8 cellular contexts compared by ENCODE assay signal in genomic region chr3:37055077-37055476, GRCh38.
DNase-seq lines count a peak whose midpoint lies in the region; ATAC-seq and TF ChIP-seq lines count a peak whose summit lies in the region.
"Not testable (repeated sequence)": the region's sequence is repeated elsewhere in the genome, so short reads cannot be mapped to it uniquely, and the experiment has no call there.

No MANE protein-coding gene starts in this region.

- H3K9me3 ChIP-seq in GM23248 (ENCODE audit: low read depth); T-helper 17 cell (ENCODE audit: control insufficient read depth, low read length, poor library complexity, severe bottlenecking); colonic mucosa; heart right ventricle; uterus: not testable (repeated sequence)

- not testable (repeated sequence) for ATAC-seq in T-helper 17 cell; stimulated activated naive B cell treated with anti-CD40 and anti-IgM and Interleukin-4, amounts not matched to agents 10 μg/mL and 1 μg/mL and 100 μg/mL, for 72 hours (replicated peaks)
- peak in 1 of 8 donors; percentile 25 for ATAC-seq in heart right ventricle

- peak overlapping the region; percentile 30 for H3K4me2 ChIP-seq in GM23248 (ENCODE audit: unreplicated experiment)

- TF ChIP-seq CTCF in colonic mucosa (IDR thresholded peaks at IDR 0.05); heart right ventricle (IDR thresholded peaks at IDR 0.05); osteocyte (IDR thresholded peaks at IDR 0.05); uterus (IDR thresholded peaks at IDR 0.05): not testable (repeated sequence)

- not testable (repeated sequence) for H3K4me1 Mint-ChIP-seq in T-helper 17 cell
- peaks cover 19% of the 10 kb centered on the region for H3K4me1 Mint-ChIP-seq in activated naive CD8-positive, alpha-beta T cell (ENCODE audit: low read depth)
- H3K4me1 Mint-ChIP-seq in osteocyte (ENCODE audit: unreplicated experiment), result peaks cover 20% of the 10 kb centered on the region
- H3K4me1 Mint-ChIP-seq in stimulated activated naive B cell treated with anti-CD40 and anti-IgM and Interleukin-4, amounts not matched to agents 10 μg/mL and 1 μg/mL and 100 μg/mL, for 72 hours, result peaks cover 16 to 28% of the 10 kb centered on the region in 2 donors

- peaks cover 70% of the 10 kb centered on the region for H3K36me3 ChIP-seq in GM23248 (ENCODE audit: low read depth)
- not testable (repeated sequence) for H3K36me3 ChIP-seq in colonic mucosa, uterus
- peaks cover 0 to 100% (median 16%) of the 10 kb centered on the region in 9 donors for H3K36me3 ChIP-seq in heart right ventricle

- not testable (repeated sequence) for H2AFZ ChIP-seq in GM23248

- WGBS in GM23248 (ENCODE audit: low coverage in 1 of 2, low lambda C conversion rate in 2 of 2, missing lambda C conversion rate in 2 of 2), 2 experiments, result 75 to 78% methylated on average over 8 of the region's 8 CpGs
- 85 to 91% methylated on average over 8 of the region's 8 CpGs for WGBS in heart right ventricle, 2 donors

- in situ Hi-C loops in GM23248 (cut with MboI), result not testable (repeated sequence)

- H3K36me3 Mint-ChIP-seq in T-helper 17 cell (ENCODE audit: low read depth), result not testable (repeated sequence)
- peaks cover 19% of the 10 kb centered on the region for H3K36me3 Mint-ChIP-seq in activated naive CD8-positive, alpha-beta T cell
- peaks cover 38% of the 10 kb centered on the region for H3K36me3 Mint-ChIP-seq in osteocyte (ENCODE audit: unreplicated experiment)
- peaks cover 41 to 49% of the 10 kb centered on the region in 2 donors for H3K36me3 Mint-ChIP-seq in stimulated activated naive B cell treated with anti-CD40 and anti-IgM and Interleukin-4, amounts not matched to agents 10 μg/mL and 1 μg/mL and 100 μg/mL, for 72 hours

- not testable (repeated sequence) for H3K9me3 Mint-ChIP-seq in activated naive CD8-positive, alpha-beta T cell (ENCODE audit: low read depth); osteocyte (ENCODE audit: unreplicated experiment); stimulated activated naive B cell treated with anti-CD40 and anti-IgM and Interleukin-4, amounts not matched to agents 10 μg/mL and 1 μg/mL and 100 μg/mL, for 72 hours

- H3K4me3 Mint-ChIP-seq in T-helper 17 cell; activated naive CD8-positive, alpha-beta T cell; osteocyte (ENCODE audit: unreplicated experiment); stimulated activated naive B cell treated with anti-CD40 and anti-IgM and Interleukin-4, amounts not matched to agents 10 μg/mL and 1 μg/mL and 100 μg/mL, for 72 hours: not testable (repeated sequence)

- intact Hi-C loops in colonic mucosa (cut with DNase I); uterus (cut with DNase I; ENCODE audit: low total_unique reads): not testable (repeated sequence)
- intact Hi-C loops in heart right ventricle (cut with DNase I), result loop anchor here in 1 of 10 donors (2.0 to 10.0 kb wide), 2 partner anchors 62 to 160 kb away; partner anchors contain the start of genes EPM2AIP1 and MLH1

- H3K4me1 ChIP-seq in GM23248 (ENCODE audit: insufficient read depth) (peaks cover 39% of the 10 kb centered on the region), heart right ventricle (peaks cover 21 to 63% (median 46%) of the 10 kb centered on the region in 9 donors)
- not testable (repeated sequence) for H3K4me1 ChIP-seq in colonic mucosa, uterus

- not testable (repeated sequence) for H3K79me2 ChIP-seq in GM23248 (ENCODE audit: insufficient read depth)

- H3K27me3 Mint-ChIP-seq in T-helper 17 cell; activated naive CD8-positive, alpha-beta T cell; osteocyte (ENCODE audit: unreplicated experiment); stimulated activated naive B cell treated with anti-CD40 and anti-IgM and Interleukin-4, amounts not matched to agents 10 μg/mL and 1 μg/mL and 100 μg/mL, for 72 hours: not testable (repeated sequence)

- H3K27me3 ChIP-seq in GM23248 (replicated peaks; ENCODE audit: insufficient read depth); colonic mucosa; heart right ventricle; uterus: not testable (repeated sequence)

- TF ChIP-seq POLR2A in uterus (IDR thresholded peaks at IDR 0.05), result not testable (repeated sequence)

- H3F3A ChIP-seq in GM23248 (ENCODE audit: insufficient read depth), result peaks cover 62% of the 10 kb centered on the region

- peak overlapping the region; percentile 74 for H3K27ac Mint-ChIP-seq in T-helper 17 cell
- H3K27ac Mint-ChIP-seq in activated naive CD8-positive, alpha-beta T cell, result peak overlapping the region; percentile 97
- peak overlapping the region; percentile 76 for H3K27ac Mint-ChIP-seq in osteocyte (ENCODE audit: unreplicated experiment)
- H3K27ac Mint-ChIP-seq in stimulated activated naive B cell treated with anti-CD40 and anti-IgM and Interleukin-4, amounts not matched to agents 10 μg/mL and 1 μg/mL and 100 μg/mL, for 72 hours, result peak overlapping the region; percentile 62

- H3K9ac ChIP-seq in GM23248, result peak overlapping the region; percentile 55
- H3K9ac ChIP-seq in colonic mucosa (ENCODE audit: low read depth in 2 of 2, low read length in 2 of 2), result not testable (repeated sequence)

- H3K9me2 ChIP-seq in GM23248 (ENCODE audit: insufficient read depth), result not testable (repeated sequence)

- H3K27ac ChIP-seq in GM23248 (peak overlapping the region; percentile 88), colonic mucosa (peak overlapping the region; percentile 26), heart right ventricle (peak overlapping the region; percentile 66 to 92 (median 80)), uterus (peak overlapping the region; percentile 6 to 75)

- DNase-seq in GM23248, result peak; percentile 25
- not testable (repeated sequence) for DNase-seq in T-helper 17 cell; colonic mucosa; heart right ventricle; osteocyte (ENCODE audit: extremely low spot score, unreplicated experiment); stimulated activated naive B cell treated with anti-CD40 and anti-IgM and Interleukin-4, amounts not matched to agents 10 μg/mL and 1 μg/mL and 100 μg/mL, for 72 hours; uterus

- not testable (repeated sequence) for H4K20me1 ChIP-seq in GM23248 (ENCODE audit: insufficient read depth)

- H3K4me3 ChIP-seq in GM23248, colonic mucosa, heart right ventricle, uterus: not testable (repeated sequence)

Comparison
In these comparisons a context has a peak if more than half of its experiments do, and no peak if none do; other contexts are left out.
1. H3K27ac ChIP-seq: peak in every context shown above with its lines; median percentile 88 in GM23248; 80 in heart right ventricle; 40 in uterus; 26 in colonic mucosa.